ENCODE assay signal across 1 cellular context in the genomic region with DNA sequence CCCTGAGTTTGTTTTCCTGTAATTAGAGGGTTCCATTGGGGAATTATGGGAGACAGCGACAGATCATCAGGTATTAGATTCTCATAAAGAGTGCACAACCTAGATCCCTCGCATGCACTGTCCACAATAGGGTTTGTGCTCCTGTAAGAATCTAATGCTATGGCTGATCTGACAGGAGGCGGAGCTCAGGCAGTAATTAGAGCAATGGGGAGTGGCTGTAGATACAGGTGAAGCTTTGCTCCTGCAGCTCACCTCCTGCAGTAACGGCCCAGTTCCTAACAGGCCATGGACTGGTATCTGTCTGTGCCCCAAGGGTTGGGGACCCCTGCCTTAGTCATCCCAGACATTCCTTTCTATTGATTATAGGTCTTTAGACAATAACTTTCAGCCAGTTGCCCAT.
TF ChIP-seq lines count a peak whose summit lies in the region.

No MANE protein-coding gene starts in this region.

TF ChIP-seq in WTC11, 78 proteins besides CTCF, POLR2A, EP300 and RAD21 (continued from another document):
- TF ChIP-seq TEAD4 (CRISPR knock-in tag; IDR thresholded peaks at IDR 0.05) (no peak), TEAD1 (CRISPR knock-in tag; IDR thresholded peaks at IDR 0.05) (no peak), ZNF121 (CRISPR knock-in tag; IDR thresholded peaks at IDR 0.05) (no peak), JUN (CRISPR knock-in tag; IDR thresholded peaks at IDR 0.05) (no peak), ZNF671 (CRISPR knock-in tag; IDR thresholded peaks at IDR 0.05) (no peak), ETV6 (CRISPR knock-in tag; IDR thresholded peaks at IDR 0.05) (no peak), ZNF317 (CRISPR knock-in tag; IDR thresholded peaks at IDR 0.05; ENCODE audit: borderline replicate concordance, low read depth) (no peak)
